In genomic region chr7:56053993-56054392, GRCh38 we compare ENCODE assay signal across 12 cellular contexts. TPM values are rescaled to one million over a fixed set of nuclear protein-coding genes. Genes with fewer than 3 reads are reported as not detected.
DNase-seq lines count a peak whose midpoint lies in the region; ATAC-seq, FAIRE-seq and TF ChIP-seq lines count a peak whose summit lies in the region.
"Had no signal": no experiment of that assay in that cellular context is flagged by ENCODE, and none has a peak within 500 bp of the region (broad histone marks: within the 10 kb centered on the region; RNA-seq: fewer than 3 reads in every experiment).

No MANE protein-coding gene starts in this region.

- ATAC-seq in T-helper 17 cell (no peak), memory B cell (ENCODE audit: low read depth) (no peak)

- H3K4me1 Mint-ChIP-seq in Calu3 (ENCODE audit: low read depth, unreplicated experiment) (peaks cover 49% of the 10 kb centered on the region), T-helper 17 cell (peaks cover 15% of the 10 kb centered on the region), memory B cell (peaks cover 14% of the 10 kb centered on the region)

- H3K4me3 ChIP-seq in BLaER1 (no peak overlapping the region), kidney (ENCODE audit: low read length in 2 of 2) (no peak overlapping the region)

- H4K20me1 ChIP-seq in BLaER1, result peaks cover 64% of the 10 kb centered on the region

- TF ChIP-seq CTCF in Calu3 (IDR thresholded peaks at IDR 0.05; ENCODE audit: unreplicated experiment) (no peak), kidney (IDR thresholded peaks at IDR 0.05; ENCODE audit: borderline replicate concordance, extremely low read depth, insufficient read depth) (no peak)

- intact Hi-C loops in Calu3 (cut with micrococcal nuclease; ENCODE audit: unreplicated experiment), result no loop called here
- intact Hi-C loops in kidney (cut with DNase I), result no loop called here

- BruUV-seq in Calu3 (replicated peaks; lab: Mats Ljungman, UMichigan), result no TSS peak

- H3K36me3 ChIP-seq in BLaER1 (peaks cover 63% of the 10 kb centered on the region), kidney (ENCODE audit: control insufficient read depth in 1 of 2, insufficient read depth in 2 of 2, low read length in 2 of 2) (peaks cover 27 to 35% of the 10 kb centered on the region in 2 donors)

- H3K9me3 Mint-ChIP-seq in Calu3 (ENCODE audit: low read depth, unreplicated experiment) (no peaks in the 10 kb centered on the region), memory B cell (no peaks in the 10 kb centered on the region)
- H3K9me3 Mint-ChIP-seq: central memory CD8-positive, alpha-beta T cell had no signal

- H3K27me3 ChIP-seq in BLaER1, result no peaks in the 10 kb centered on the region

- no peak for DNase-seq in Calu3
- DNase-seq in T-helper 17 cell, result no peak
- no peak for DNase-seq in memory B cell (ENCODE audit: low spot score in 2 of 2)
- no peak for DNase-seq in kidney
- no peak for DNase-seq in globus pallidus (ENCODE audit: low spot score)
- DNase-seq in NCI-H187 (lab: John Stamatoyannopoulos, UW), result no peak
- DNase-seq: IMR-90, NCI-H1436, NCI-H524, Right ventricle myocardium superior had no signal

- peak overlapping the region; percentile 84 for H3K4me2 ChIP-seq in BLaER1

- H3K4me1 ChIP-seq in BLaER1 (peaks cover 44% of the 10 kb centered on the region), kidney (ENCODE audit: control insufficient read depth in 1 of 2, insufficient read depth in 1 of 2, low read depth in 1 of 2, low read length in 2 of 2) (peaks cover 5 to 8% of the 10 kb centered on the region in 2 donors)

- peak overlapping the region; percentile 99; the same call in 1 of the 2 replicates for H3K9ac ChIP-seq in BLaER1
- H3K9ac ChIP-seq in kidney (ENCODE audit: low read length in 2 of 2), result no peak overlapping the region

- H3K27me3 Mint-ChIP-seq in Calu3 (ENCODE audit: unreplicated experiment), result no peaks in the 10 kb centered on the region
- H3K27me3 Mint-ChIP-seq in T-helper 17 cell, result no peaks in the 10 kb centered on the region
- no peaks in the 10 kb centered on the region for H3K27me3 Mint-ChIP-seq in memory B cell
- H3K27me3 Mint-ChIP-seq: central memory CD8-positive, alpha-beta T cell had no signal

- CTCF ChIA-PET in Calu3 (lab: Charles Lee), result interaction anchor here (0.5 to 1.1 kb wide), 2 partner anchors 20 to 44 kb away, joined by 3 to 4 read pairs; no protein-coding TSS in a partner anchor

- H3K4me3 Mint-ChIP-seq in Calu3 (ENCODE audit: low read depth, unreplicated experiment) (peak overlapping the region; percentile 94), T-helper 17 cell (no peak overlapping the region), memory B cell (no peak overlapping the region)
- H3K4me3 Mint-ChIP-seq: central memory CD8-positive, alpha-beta T cell had no signal

- H3K27ac ChIP-seq in BLaER1 (no peak overlapping the region), kidney (ENCODE audit: low read depth in 2 of 2, low read length in 2 of 2) (no peak overlapping the region)

- H3K27ac Mint-ChIP-seq in Calu3 (ENCODE audit: unreplicated experiment) (peak overlapping the region; percentile 95), T-helper 17 cell (peak overlapping the region; percentile 92), memory B cell (peak overlapping the region; percentile 24)

- H3K9me3 ChIP-seq in BLaER1 (no peaks in the 10 kb centered on the region), T-helper 17 cell (ENCODE audit: control insufficient read depth, low read length, poor library complexity, severe bottlenecking) (no peaks in the 10 kb centered on the region), kidney (ENCODE audit: control insufficient read depth in 1 of 2, low read length in 2 of 2) (no peaks in the 10 kb centered on the region)

- peaks cover 97% of the 10 kb centered on the region for H3K36me3 Mint-ChIP-seq in Calu3 (ENCODE audit: insufficient read depth, unreplicated experiment)
- H3K36me3 Mint-ChIP-seq in T-helper 17 cell (ENCODE audit: low read depth), result no peaks in the 10 kb centered on the region
- H3K36me3 Mint-ChIP-seq in memory B cell, result peaks cover 8% of the 10 kb centered on the region

- no peak for FAIRE-seq in kidney (lab: Jason Lieb, UNC)

RNA-seq across cellular contexts. Expression of gene CCT6A, which starts 2.4 kb away (rescaled TPM):
- total RNA-seq in Calu3 (2022) (416 and 421 TPM in 2 replicates), T-helper 17 cell (10 to 100 TPM; 43.4 to 58.4 TPM), kidney (92.8 TPM)
- 124 TPM for polyA plus RNA-seq in kidney (ENCODE audit: insufficient read depth, low read depth, low replicate concordance)

RNA-seq across cellular contexts. Expression of gene PSPH, which starts 2.7 kb away (rescaled TPM):
- 37.5 and 39.9 TPM in 2 replicates for total RNA-seq in Calu3 (2022)
- total RNA-seq in T-helper 17 cell, result 1 to 10 TPM; 1.4 to 2.4 TPM
- total RNA-seq in kidney, result 9.0 TPM
- 17.8 TPM for polyA plus RNA-seq in kidney (ENCODE audit: insufficient read depth, low read depth, low replicate concordance)

RNA-seq across cellular contexts. Expression of gene SUMF2, which starts 10.1 kb away (rescaled TPM):
- 226 and 255 TPM in 2 replicates for total RNA-seq in Calu3 (2022)
- 100 to 1,000 TPM; 112 to 113 TPM for total RNA-seq in T-helper 17 cell
- total RNA-seq in kidney, result 202 TPM
- polyA plus RNA-seq in kidney (ENCODE audit: insufficient read depth, low read depth, low replicate concordance), result 175 TPM

RNA-seq across cellular contexts. Expression of gene PHKG1, which starts 38.8 kb away (rescaled TPM):
- 1.1 and 2.6 TPM in 2 replicates for total RNA-seq in Calu3 (2022)
- total RNA-seq in T-helper 17 cell, result 10 to 100 TPM in 1 of 2 donors, 1 to 10 TPM in 1; 6.2 to 10.1 TPM
- 0.91 TPM for total RNA-seq in kidney
- polyA plus RNA-seq in kidney (ENCODE audit: insufficient read depth, low read depth, low replicate concordance), result not detected

RNA-seq across cellular contexts. Expression of gene CHCHD2, which starts 52.3 kb away (rescaled TPM):
- 673 and 699 TPM in 2 replicates for total RNA-seq in Calu3 (2022)
- 100 to 1,000 TPM; 205 to 216 TPM for total RNA-seq in T-helper 17 cell
- 261 TPM for total RNA-seq in kidney
- polyA plus RNA-seq in kidney (ENCODE audit: insufficient read depth, low read depth, low replicate concordance), result 763 TPM

Comparison
In these comparisons a context has a peak if more than half of its experiments do, and no peak if none do; other contexts are left out.
1. H3K27ac Mint-ChIP-seq: peak in every context shown above with its lines; median percentile 95 in Calu3; 92 in T-helper 17 cell; 24 in memory B cell.